ENCODE assay signal across 1 cellular context in the genomic region with DNA sequence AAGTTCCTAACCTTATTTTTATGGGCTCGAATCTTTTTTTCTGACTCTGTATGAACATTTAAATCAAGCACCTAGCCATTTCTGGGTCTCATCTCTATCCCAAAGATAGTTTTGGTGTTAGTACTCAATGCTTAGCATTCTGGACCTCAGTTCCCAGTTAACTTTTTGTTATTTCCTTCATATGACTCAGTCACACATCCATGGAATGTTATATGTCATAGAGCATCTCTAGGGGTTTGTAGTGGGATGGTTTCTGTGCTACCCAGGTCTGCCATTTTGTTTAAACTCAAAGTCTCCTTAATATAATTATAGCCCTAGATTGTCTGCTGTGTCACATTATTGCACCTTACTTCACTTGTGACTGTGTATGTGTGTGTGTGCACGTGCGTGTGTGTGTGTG.
TF ChIP-seq lines count a peak whose summit lies in the region.

No MANE protein-coding gene starts in this region.

TF ChIP-seq in H1, 55 proteins besides CTCF, POLR2A, EP300 and RAD21 (continued from another document):
- TF ChIP-seq, protein P1, sequence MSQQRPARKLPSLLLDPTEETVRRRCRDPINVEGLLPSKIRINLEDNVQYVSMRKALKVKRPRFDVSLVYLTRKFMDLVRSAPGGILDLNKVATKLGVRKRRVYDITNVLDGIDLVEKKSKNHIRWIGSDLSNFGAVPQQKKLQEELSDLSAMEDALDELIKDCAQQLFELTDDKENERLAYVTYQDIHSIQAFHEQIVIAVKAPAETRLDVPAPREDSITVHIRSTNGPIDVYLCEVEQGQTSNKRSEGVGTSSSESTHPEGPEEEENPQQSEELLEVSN (IDR thresholded peaks at IDR 0.05), result no peak
- TF ChIP-seq CEBPB (IDR thresholded peaks at IDR 0.05; ENCODE audit: low read depth, low read length), result no peak
- TF ChIP-seq FOSL1 (IDR thresholded peaks at IDR 0.05; ENCODE audit: insufficient read depth, low read depth, low read length), result no peak
